In the genomic region with DNA sequence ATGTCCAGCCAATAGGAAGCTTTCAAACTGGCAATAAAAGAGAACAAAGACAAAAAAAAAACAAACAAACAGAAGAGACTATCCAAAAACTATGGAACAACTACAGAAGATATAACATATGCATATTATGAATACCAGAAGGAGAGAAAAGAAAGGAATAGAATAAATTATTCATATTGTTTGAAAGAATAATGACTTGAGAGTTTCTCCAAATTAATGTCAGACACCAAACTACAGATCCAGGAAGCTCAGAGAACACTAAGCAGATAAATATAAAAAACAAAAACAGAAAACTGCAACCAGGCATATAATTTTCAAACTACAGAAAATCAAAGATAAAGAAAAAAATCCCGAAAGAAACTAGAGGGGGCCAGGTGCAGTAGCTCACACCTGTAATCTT, we compare ENCODE assay signal across 23 cellular contexts. TPM values are rescaled to one million over a fixed set of nuclear protein-coding genes. Genes with fewer than 3 reads are reported as not detected.
A peak's percentile ranks its signal among the peaks of the same experiment; 100 is the strongest.
DNase-seq lines count a peak whose midpoint lies in the region; ATAC-seq and TF ChIP-seq lines count a peak whose summit lies in the region.
"Had no signal": no experiment of that assay in that cellular context is flagged by ENCODE, and none has a peak within 500 bp of the region (broad histone marks: within the 10 kb centered on the region; RNA-seq: fewer than 3 reads in every experiment).

No MANE protein-coding gene starts in this region.

- no peaks in the 10 kb centered on the region for H3K27me3 Mint-ChIP-seq in activated T-cell treated with anti-CD3 and anti-CD28 coated beads, Interleukin-2, amount 50 U/mL, for 72 hours (ENCODE audit: low read depth)
- no peaks in the 10 kb centered on the region for H3K27me3 Mint-ChIP-seq in activated T-cell treated with anti-CD3 and anti-CD28 coated beads, Interleukin-2, amount 50 U/mL, for 24 hours
- H3K27me3 Mint-ChIP-seq: B cell; CD4-positive, alpha-beta memory T cell; CD8-positive, alpha-beta memory T cell had no signal

- no peak overlapping the region for H3K4me3 ChIP-seq in HEK293 (ENCODE audit: low read depth, low read length)
- no peak overlapping the region for H3K4me3 ChIP-seq in mammary epithelial cell (replicated peaks in 1 of 3; ENCODE audit: insufficient read depth in 1 of 3, low read depth in 2 of 3, low read length in 3 of 3)
- no peak overlapping the region for H3K4me3 ChIP-seq in spleen
- H3K4me3 ChIP-seq: A549; BLaER1 treated with 17β-estradiol and CSF1 and Interleukin-3, amounts not matched to agents 10 nM and 100 nM had no signal

- no peak for TF ChIP-seq POLR2A in spleen (IDR thresholded peaks at IDR 0.05)

- in situ Hi-C loops in mammary epithelial cell (cut with MboI; ENCODE audit: low sequenced_read_pairs in 2 of 2), result no loop called here

- H3K27ac Mint-ChIP-seq in activated T-cell treated with anti-CD3 and anti-CD28 coated beads, Interleukin-2, amount 50 U/mL, for 72 hours, result peak overlapping the region; percentile 63
- H3K27ac Mint-ChIP-seq in activated T-cell treated with anti-CD3 and anti-CD28 coated beads, Interleukin-2, amount 50 U/mL, for 24 hours, result no peak overlapping the region
- H3K27ac Mint-ChIP-seq: B cell; CD8-positive, alpha-beta memory T cell had no signal

- no peak for ATAC-seq in activated T-cell treated with anti-CD3 and anti-CD28 coated beads, Interleukin-2, amount 50 U/mL, for 72 hours (replicated peaks in 1 of 2)
- ATAC-seq in HG03025 (IDR thresholded peaks at IDR 0.05; ENCODE audit: low FRiP score, unreplicated experiment), result no peak
- ATAC-seq: A549 had no signal

- H3K9me3 ChIP-seq in HEK293 (ENCODE audit: control insufficient read depth, insufficient read depth, low read depth, low read length), result no peaks in the 10 kb centered on the region
- H3K9me3 ChIP-seq in mammary epithelial cell (replicated peaks; ENCODE audit: insufficient read depth, low read length), result no peaks in the 10 kb centered on the region
- H3K9me3 ChIP-seq in spleen, result no peaks in the 10 kb centered on the region
- H3K9me3 ChIP-seq: A549; BLaER1 treated with 17β-estradiol and CSF1 and Interleukin-3, amounts not matched to agents 10 nM and 100 nM had no signal

- POLR2A ChIA-PET in HEK293 (lab: Yijun Ruan, JAX), result interaction anchor here (0.7 kb wide), 1 partner anchor 141 kb away, joined by 8 read pairs; no protein-coding TSS in a partner anchor

- intact Hi-C loops in mammary epithelial cell (cut with micrococcal nuclease) (no loop called here), spleen (cut with DNase I; ENCODE audit: low total_unique reads) (no loop called here)

- H2AFZ ChIP-seq in mammary epithelial cell (ENCODE audit: low read depth, low read length), result no peak overlapping the region

- peaks cover 2% of the 10 kb centered on the region for H3K79me2 ChIP-seq in mammary epithelial cell (ENCODE audit: insufficient read depth, low read length)

- TF ChIP-seq CTCF in HEK293 (tag by site-specific recombination; IDR thresholded peaks at IDR 0.05), result no peak
- no peak for TF ChIP-seq CTCF in mammary epithelial cell (conservative IDR thresholded peaks at IDR 0.05 in 1 of 2, IDR thresholded peaks at IDR 0.05 in 1 of 2; ENCODE audit: extremely low read depth in 1 of 2, insufficient read depth in 1 of 2, low read depth in 1 of 2, low read length in 2 of 2)
- TF ChIP-seq CTCF in spleen (IDR thresholded peaks at IDR 0.05 in 8 of 11, conservative IDR thresholded peaks at IDR 0.05 in 3 of 11), result no peak

- no peaks in the 10 kb centered on the region for H4K20me1 ChIP-seq in mammary epithelial cell (ENCODE audit: insufficient read depth, low read length)
- H4K20me1 ChIP-seq: BLaER1 treated with 17β-estradiol and CSF1 and Interleukin-3, amounts not matched to agents 10 nM and 100 nM had no signal

- H3K4me1 Mint-ChIP-seq in activated T-cell treated with anti-CD3 and anti-CD28 coated beads, Interleukin-2, amount 50 U/mL, for 72 hours (ENCODE audit: low read depth), result peaks cover 8% of the 10 kb centered on the region
- H3K4me1 Mint-ChIP-seq in activated T-cell treated with anti-CD3 and anti-CD28 coated beads, Interleukin-2, amount 50 U/mL, for 24 hours (ENCODE audit: low read depth), result peaks cover 7% of the 10 kb centered on the region

- no peak overlapping the region for H3K4me3 Mint-ChIP-seq in activated T-cell treated with anti-CD3 and anti-CD28 coated beads, Interleukin-2, amount 50 U/mL, for 72 hours
- no peak overlapping the region for H3K4me3 Mint-ChIP-seq in activated T-cell treated with anti-CD3 and anti-CD28 coated beads, Interleukin-2, amount 50 U/mL, for 24 hours
- H3K4me3 Mint-ChIP-seq: B cell; CD4-positive, alpha-beta memory T cell; CD8-positive, alpha-beta memory T cell had no signal

- no peaks in the 10 kb centered on the region for H3K27me3 ChIP-seq in mammary epithelial cell (ENCODE audit: insufficient read depth, low read length)
- H3K27me3 ChIP-seq in spleen (replicated peaks in 1 of 7), result no peaks in the 10 kb centered on the region
- H3K27me3 ChIP-seq: BLaER1 treated with 17β-estradiol and CSF1 and Interleukin-3, amounts not matched to agents 10 nM and 100 nM had no signal

- no TSS peak for BruUV-seq in mammary epithelial cell (replicated peaks; lab: Mats Ljungman, UMichigan)

- dilution Hi-C loops in mammary epithelial cell (cut with HindIII; ENCODE audit: low sequenced_read_pairs), result no loop called here

- H3K36me3 Mint-ChIP-seq in activated T-cell treated with anti-CD3 and anti-CD28 coated beads, Interleukin-2, amount 50 U/mL, for 72 hours (ENCODE audit: insufficient read depth in 2 of 2), result peaks cover 0 to 2% of the 10 kb centered on the region in 2 donors
- H3K36me3 Mint-ChIP-seq in activated T-cell treated with anti-CD3 and anti-CD28 coated beads, Interleukin-2, amount 50 U/mL, for 24 hours (ENCODE audit: low read depth), result peaks cover 2% of the 10 kb centered on the region

- H3K9ac ChIP-seq in mammary epithelial cell (ENCODE audit: insufficient read depth, low read length), result no peak overlapping the region
- H3K9ac ChIP-seq: BLaER1 treated with 17β-estradiol and CSF1 and Interleukin-3, amounts not matched to agents 10 nM and 100 nM had no signal

- no peak overlapping the region for H3K4me2 ChIP-seq in mammary epithelial cell (ENCODE audit: insufficient read depth, low read depth, low read length)
- H3K4me2 ChIP-seq: A549; BLaER1 treated with 17β-estradiol and CSF1 and Interleukin-3, amounts not matched to agents 10 nM and 100 nM had no signal

- DNase-seq in activated T-cell treated with anti-CD3 and anti-CD28 coated beads, Interleukin-2, amount 50 U/mL, for 72 hours, result no peak
- DNase-seq in activated T-cell treated with anti-CD3 and anti-CD28 coated beads, Interleukin-2, amount 50 U/mL, for 24 hours, result no peak
- DNase-seq in epithelial cell of prostate (ENCODE audit: low read depth, low spot score) (no peak), mammary epithelial cell (no peak), spleen (no peak)
- DNase-seq: AML-193; CD4-positive, alpha-beta memory T cell; CD8-positive, alpha-beta memory T cell; COR-L47; DMS 273 treated with DMSO at 0.1 percent for 48 hours; DMS153; DMS53; DMS79; DND-41; EL; GF-D8 had no signal

- H3K36me3 ChIP-seq in HEK293 (ENCODE audit: control insufficient read depth in 2 of 2, insufficient read depth in 1 of 2, low read length in 2 of 2), result no peaks in the 10 kb centered on the region; a peak in 1 of 3 replicates
- no peaks in the 10 kb centered on the region for H3K36me3 ChIP-seq in mammary epithelial cell (ENCODE audit: insufficient read depth, low read length)
- no peaks in the 10 kb centered on the region for H3K36me3 ChIP-seq in spleen

- H3K4me1 ChIP-seq in HEK293 (ENCODE audit: control insufficient read depth, insufficient read depth, low read length) (no peaks in the 10 kb centered on the region), mammary epithelial cell (ENCODE audit: insufficient read depth, low read length) (peaks cover 26% of the 10 kb centered on the region), spleen (peaks cover 0 to 2% (median 0%) of the 10 kb centered on the region in 6 donors)

- H3K27ac ChIP-seq in HEK293 (ENCODE audit: extremely low read depth, low read depth, low read length) (no peak overlapping the region), epithelial cell of prostate (peak overlapping the region; percentile 93), mammary epithelial cell (ENCODE audit: insufficient read depth, low read depth, low read length) (no peak overlapping the region), spleen (no peak overlapping the region)
- H3K27ac ChIP-seq: 22Rv1; A549; BLaER1 treated with 17β-estradiol and CSF1 and Interleukin-3, amounts not matched to agents 10 nM and 100 nM; C4-2B had no signal

- no peaks in the 10 kb centered on the region for H3K9me3 Mint-ChIP-seq in activated T-cell treated with anti-CD3 and anti-CD28 coated beads, Interleukin-2, amount 50 U/mL, for 72 hours
- H3K9me3 Mint-ChIP-seq in activated T-cell treated with anti-CD3 and anti-CD28 coated beads, Interleukin-2, amount 50 U/mL, for 24 hours, result no peaks in the 10 kb centered on the region
- H3K9me3 Mint-ChIP-seq: CD4-positive, alpha-beta memory T cell; CD8-positive, alpha-beta memory T cell had no signal

- 100% methylated on average over 1 of the region's 1 CpG for WGBS in mammary epithelial cell (ENCODE audit: low coverage, missing lambda C conversion rate)
- 94 to 97% (median 96%) methylated on average over 1 of the region's 1 CpG for WGBS in spleen, 5 donors

- CTCF ChIA-PET in HEK293 (lab: Yijun Ruan, JAX) (no interaction called here), mammary epithelial cell (lab: Charles Lee; ENCODE audit: low non-redundant PET) (no interaction called here)

TF ChIP-seq in HEK293, 187 proteins besides CTCF, POLR2A, EP300 and RAD21:
- TF ChIP-seq ZNF791 (tag by site-specific recombination; IDR thresholded peaks at IDR 0.05) (no peak), ZNF558 (tag by site-specific recombination; IDR thresholded peaks at IDR 0.05) (peak; percentile 91)
TF ChIP-seq in HEK293: peak in this region for 1.

RNA-seq across cellular contexts. Expression of gene AP3B2, which starts 34.1 kb away (rescaled TPM):
- total RNA-seq in activated T-cell treated with anti-CD3 and anti-CD28 coated beads, Interleukin-2, amount 50 U/mL, for 72 hours, result 1 to 10 TPM; 1.7 to 7.5 TPM
- 10 to 100 TPM in 1 of 2 donors, 1 to 10 TPM in 1; 5.5 to 12.3 TPM for total RNA-seq in mammary epithelial cell
- polyA plus RNA-seq in mammary epithelial cell, result 9.4 TPM
- polyA minus RNA-seq in mammary epithelial cell, result 8.3 TPM
- total RNA-seq in spleen, result 1 to 10 TPM in 5 of 7 donors, under 1 TPM in 1, not detected in 1; 0.30 to 9.5 (median 1.5) TPM
- under 1 TPM; 0.15 to 0.38 (median 0.22) TPM for polyA plus RNA-seq in spleen
- polyA plus RNA-seq: CD4-positive, alpha-beta memory T cell; CD8-positive, alpha-beta memory T cell had no signal
